In genomic region chr10:21406595-21407218, GRCh38 we compare ENCODE assay signal across 9 cellular contexts.
DNase-seq lines count a peak whose midpoint lies in the region; ATAC-seq and TF ChIP-seq lines count a peak whose summit lies in the region.
"Had no signal": no experiment of that assay in that cellular context is flagged by ENCODE, and none has a peak within 500 bp of the region (broad histone marks: within the 10 kb centered on the region; RNA-seq: fewer than 3 reads in every experiment).

No MANE protein-coding gene starts in this region.

- H3K27me3 ChIP-seq in gastrocnemius medialis = no peaks in the 10 kb centered on the region
- H3K27me3 ChIP-seq: left lung had no signal

- TF ChIP-seq CTCF in gastrocnemius medialis (IDR thresholded peaks at IDR 0.05 in 4 of 5, conservative IDR thresholded peaks at IDR 0.05 in 1 of 5) = no peak

- H3K27ac ChIP-seq in gastrocnemius medialis = no peak overlapping the region
- H3K27ac ChIP-seq: left lung had no signal

- no peak for ATAC-seq in gastrocnemius medialis
- ATAC-seq: left lung had no signal

- no peaks in the 10 kb centered on the region for H3K36me3 ChIP-seq in gastrocnemius medialis
- H3K36me3 ChIP-seq: left lung had no signal

- H3K4me1 ChIP-seq in gastrocnemius medialis = no peaks in the 10 kb centered on the region
- H3K4me1 ChIP-seq: left lung had no signal

- DNase-seq in stimulated activated CD4-positive, alpha-beta T cell treated with anti-CD3 and anti-CD28 coated beads, TNF-alpha, amount 100 ng/mL, for 24 hours (ENCODE audit: low read depth in 3 of 3) = peak in 2 of 3 experiments; percentile 2 to 16
- DNase-seq in stimulated activated CD4-positive, alpha-beta T cell treated with anti-CD3 and anti-CD28 coated beads, Interleukin-4, amount 100 ng/mL, for 1 hour = no peak
- peak; percentile 27 for DNase-seq in RPMI7951 (ENCODE audit: low read depth)
- peak; percentile 54 for DNase-seq in dermis blood vessel endothelial cell
- DNase-seq in dedifferentiated amniotic fluid mesenchymal stem cell (ENCODE audit: extremely low spot score) = no peak
- DNase-seq in NCI-H345 treated with DMSO at 0.1 percent for 48 hours (lab: John Stamatoyannopoulos, UW; ENCODE audit: unreplicated experiment) = no peak
- no peak for DNase-seq in gastrocnemius medialis
- no peak for DNase-seq in NCI-H146 treated with DMSO at 0.1 percent for 48 hours (lab: John Stamatoyannopoulos, UW; ENCODE audit: unreplicated experiment)
- DNase-seq: left lung had no signal

- H3K9me3 ChIP-seq in gastrocnemius medialis = no peaks in the 10 kb centered on the region
- H3K9me3 ChIP-seq: left lung had no signal

- no peak for TF ChIP-seq POLR2A in gastrocnemius medialis (IDR thresholded peaks at IDR 0.05)

- H3K4me3 ChIP-seq in gastrocnemius medialis = no peak overlapping the region
- H3K4me3 ChIP-seq: left lung had no signal

- intact Hi-C loops in gastrocnemius medialis (cut with DNase I; ENCODE audit: low total_unique reads) = no loop called here

- in situ Hi-C loops in gastrocnemius medialis (cut with MboI; ENCODE audit: low sequenced_read_pairs in 4 of 4) = no loop called here

Comparison
In these comparisons a context has a peak if more than half of its experiments do, and no peak if none do; other contexts are left out.
1. DNase-seq: peak in stimulated activated CD4-positive, alpha-beta T cell treated with anti-CD3 and anti-CD28 coated beads, TNF-alpha, amount 100 ng/mL, for 24 hours (2 of 3), RPMI7951 (single experiment) and dermis blood vessel endothelial cell (single experiment); none in stimulated activated CD4-positive, alpha-beta T cell treated with anti-CD3 and anti-CD28 coated beads, Interleukin-4, amount 100 ng/mL, for 1 hour (single experiment), dedifferentiated amniotic fluid mesenchymal stem cell (single experiment), NCI-H345 treated with DMSO at 0.1 percent for 48 hours (single experiment), gastrocnemius medialis (0 of 2) and NCI-H146 treated with DMSO at 0.1 percent for 48 hours (single experiment).